22 cellular contexts compared by ENCODE assay signal in genomic region chr1:44505210-44505993, GRCh38.
DNase-seq lines count a peak whose midpoint lies in the region; ATAC-seq and TF ChIP-seq lines count a peak whose summit lies in the region.
"Had no signal": no experiment of that assay in that cellular context is flagged by ENCODE, and none has a peak within 500 bp of the region (broad histone marks: within the 10 kb centered on the region; RNA-seq: fewer than 3 reads in every experiment).

No MANE protein-coding gene starts in this region.

- H3K27me3 ChIP-seq in HUES48 (ENCODE audit: control insufficient read depth, insufficient read depth, low read length): peaks cover 30% of the 10 kb centered on the region
- peaks cover 100% of the 10 kb centered on the region for H3K27me3 ChIP-seq in neural progenitor cell

- no peak overlapping the region for H3K9ac ChIP-seq in HUES48 (ENCODE audit: low read depth, low read length)
- H3K9ac ChIP-seq in neural progenitor cell: no peak overlapping the region

- no peak overlapping the region for H2AFZ ChIP-seq in neural progenitor cell (replicated peaks)

- no peaks in the 10 kb centered on the region for H3K36me3 Mint-ChIP-seq in neural progenitor cell
- H3K36me3 Mint-ChIP-seq: naive thymus-derived CD4-positive, alpha-beta T cell had no signal

- H3K9me3 ChIP-seq in HUES48 (ENCODE audit: control insufficient read depth, insufficient read depth, low read length): no peaks in the 10 kb centered on the region
- no peaks in the 10 kb centered on the region for H3K9me3 ChIP-seq in neural progenitor cell (ENCODE audit: low read depth)
- H3K9me3 ChIP-seq: ascending aorta, HAP-1, heart left ventricle, prostate gland had no signal

- H3K4me1 Mint-ChIP-seq in neural progenitor cell: peaks cover 67% of the 10 kb centered on the region
- H3K4me1 Mint-ChIP-seq: activated CD4-positive, alpha-beta T cell treated with anti-CD3 and anti-CD28 coated beads, Interleukin-2, amount 10 ng/mL, durations not matched to agents 7 days and 5 days had no signal

- H3K27ac ChIP-seq in HUES48 (ENCODE audit: low read depth, low read length): no peak overlapping the region
- no peak overlapping the region for H3K27ac ChIP-seq in neural progenitor cell
- H3K27ac ChIP-seq: ascending aorta, heart left ventricle, prostate gland had no signal

- peaks cover 82% of the 10 kb centered on the region for H4K20me1 ChIP-seq in neural progenitor cell (ENCODE audit: low read depth)

- peaks cover 63% of the 10 kb centered on the region for H3K27me3 Mint-ChIP-seq in neural progenitor cell (ENCODE audit: insufficient read depth, low read depth)
- H3K27me3 Mint-ChIP-seq: activated CD4-positive, alpha-beta T cell treated with anti-CD3 and anti-CD28 coated beads, Interleukin-2, amount 10 ng/mL, durations not matched to agents 7 days and 5 days had no signal

- peak overlapping the region; percentile 62 for H3K4me2 ChIP-seq in neural progenitor cell

- H3K4me1 ChIP-seq in HUES48 (ENCODE audit: control insufficient read depth, insufficient read depth, low read length) (peaks cover 47% of the 10 kb centered on the region), neural progenitor cell (peaks cover 48% of the 10 kb centered on the region)
- H3K4me1 ChIP-seq: prostate gland had no signal

- peak overlapping the region; percentile 38 for H3K27ac Mint-ChIP-seq in neural progenitor cell
- H3K27ac Mint-ChIP-seq: activated CD4-positive, alpha-beta T cell treated with anti-CD3 and anti-CD28 coated beads, Interleukin-2, amount 10 ng/mL, durations not matched to agents 7 days and 5 days; naive thymus-derived CD4-positive, alpha-beta T cell had no signal

- H3K9me3 Mint-ChIP-seq in neural progenitor cell: no peaks in the 10 kb centered on the region
- H3K9me3 Mint-ChIP-seq: activated CD4-positive, alpha-beta T cell treated with anti-CD3 and anti-CD28 coated beads, Interleukin-2, amount 10 ng/mL, durations not matched to agents 7 days and 5 days; naive thymus-derived CD4-positive, alpha-beta T cell had no signal

- H3F3A ChIP-seq in neural progenitor cell (ENCODE audit: low read depth): peaks cover 71% of the 10 kb centered on the region

- H3K79me2 ChIP-seq in neural progenitor cell (ENCODE audit: low read depth): no peaks in the 10 kb centered on the region

- DNase-seq in astrocyte of the cerebellum (ENCODE audit: low read depth) (peak; percentile 75), fibroblast of pulmonary artery (ENCODE audit: low read depth) (peak; percentile 60), neural progenitor cell (ENCODE audit: low spot score) (peak; percentile 66), SIG-M5 treated with dmso at 0.1 percent for 504 hours (lab: John Stamatoyannopoulos, UW; ENCODE audit: unreplicated experiment) (no peak), NCI-H524 treated with DMSO at 0.1 percent for 48 hours (lab: John Stamatoyannopoulos, UW) (no peak), foreskin fibroblast (no peak)
- DNase-seq: activated CD4-positive, alpha-beta T cell treated with anti-CD3 and anti-CD28 coated beads, Interleukin-2, amount 10 ng/mL, durations not matched to agents 7 days and 5 days; activated CD8-positive, alpha-beta memory T cell treated with anti-CD3 and anti-CD28 coated beads, Interleukin-2, amount 50 U/mL, for 48 hours; activated effector memory CD4-positive, alpha-beta T cell treated with anti-CD3 and anti-CD28 coated beads, Interleukin-2, amount 50 U/mL, for 16 hours; dermis blood vessel endothelial cell; mammary epithelial cell; naive thymus-derived CD4-positive, alpha-beta T cell; NCI-H146; NCI-H345; RPMI8226; stimulated activated CD8-positive, alpha-beta memory T cell treated with anti-CD3 and anti-CD28 coated beads, Interleukin-4, amount 100 ng/mL, for 48 hours had no signal

- H3K36me3 ChIP-seq in HUES48 (ENCODE audit: control insufficient read depth, insufficient read depth, low read length) (no peaks in the 10 kb centered on the region), neural progenitor cell (no peaks in the 10 kb centered on the region)
- H3K36me3 ChIP-seq: ascending aorta, HAP-1, heart left ventricle, prostate gland had no signal

- TF ChIP-seq CTCF in astrocyte of the cerebellum (IDR thresholded peaks at IDR 0.05; ENCODE audit: low read depth, low read length, missing control alignments) (no peak), fibroblast of pulmonary artery (IDR thresholded peaks at IDR 0.05; ENCODE audit: low read length, missing control alignments) (no peak), neural progenitor cell (IDR thresholded peaks at IDR 0.05) (no peak), foreskin fibroblast (IDR thresholded peaks at IDR 0.05; ENCODE audit: low read depth, low read length) (no peak)

- H3K4me3 ChIP-seq in HUES48 (ENCODE audit: low read depth, low read length) (peak overlapping the region; percentile 36; the same call in 1 of the 2 replicates), astrocyte of the cerebellum (ENCODE audit: low read depth, low read length) (no peak overlapping the region), fibroblast of pulmonary artery (replicated peaks; ENCODE audit: low read depth, low read length) (no peak overlapping the region), neural progenitor cell (no peak overlapping the region), foreskin fibroblast (ENCODE audit: low read depth in 1 of 2, low read length in 2 of 2) (no peak overlapping the region)
- H3K4me3 ChIP-seq: ascending aorta, HAP-1, heart left ventricle, prostate gland had no signal

- no peak for ATAC-seq in GM19455 (IDR thresholded peaks at IDR 0.05; ENCODE audit: unreplicated experiment)
- ATAC-seq: naive thymus-derived CD4-positive, alpha-beta T cell had no signal

- in situ Hi-C loops in astrocyte of the cerebellum (cut with HindIII; ENCODE audit: low sequenced_read_pairs): no loop called here

- H3K4me3 Mint-ChIP-seq in neural progenitor cell: peak overlapping the region; percentile 63
- H3K4me3 Mint-ChIP-seq: activated CD4-positive, alpha-beta T cell treated with anti-CD3 and anti-CD28 coated beads, Interleukin-2, amount 10 ng/mL, durations not matched to agents 7 days and 5 days; naive thymus-derived CD4-positive, alpha-beta T cell had no signal

Comparison
In these comparisons a context has a peak if more than half of its experiments do, and no peak if none do; other contexts are left out.
1. DNase-seq: peak in astrocyte of the cerebellum (single experiment), fibroblast of pulmonary artery (single experiment) and neural progenitor cell (single experiment); none in SIG-M5 treated with dmso at 0.1 percent for 504 hours (single experiment), NCI-H524 treated with DMSO at 0.1 percent for 48 hours (single experiment) and foreskin fibroblast (0 of 2).